ENCODE assay signal across 8 cellular contexts in genomic region chr19:49362048-49362925, GRCh38. TPM values are rescaled to one million over a fixed set of nuclear protein-coding genes. Genes with fewer than 3 reads are reported as not detected.
A peak's percentile ranks its signal among the peaks of the same experiment; 100 is the strongest.
DNase-seq lines count a peak whose midpoint lies in the region; ATAC-seq and TF ChIP-seq lines count a peak whose summit lies in the region.

TSS of gene TEAD2 (minus strand) at chr19:49362416. CDS start at chr19:49360075, 2,341 bp downstream.

- no peaks in the 10 kb centered on the region for H3K27me3 Mint-ChIP-seq in progenitor cell of endocrine pancreas

- H3K36me3 Mint-ChIP-seq in progenitor cell of endocrine pancreas (ENCODE audit: insufficient read depth): peaks cover 10% of the 10 kb centered on the region

- peaks cover 0 to 31% (median 0%) of the 10 kb centered on the region in 7 donors for H3K27me3 ChIP-seq in heart right ventricle

- H3K4me3 Mint-ChIP-seq in progenitor cell of endocrine pancreas (ENCODE audit: low read depth): no peak within 1 kb of the TSS

- intact Hi-C loops in heart right ventricle (cut with DNase I): loop anchor here in 3 of 10 donors (2.0 to 5.0 kb wide), 3 partner anchors 23 to 490 kb away; partner anchors contain the start of gene PPP1R15A (in 1 of the 3)

- peak; percentile 64 for DNase-seq in ACHN
- DNase-seq in HS-27A (ENCODE audit: low read depth): peak; percentile 30
- peak; percentile 84 to 90 for DNase-seq in heart right ventricle
- peak; percentile 61 for DNase-seq in progenitor cell of endocrine pancreas (ENCODE audit: low spot score, unreplicated experiment)
- no peak for DNase-seq in NCI-H2196 (lab: John Stamatoyannopoulos, UW; ENCODE audit: unreplicated experiment)

- ATAC-seq in heart right ventricle: peak; percentile 39 to 82 (median 74)
- ATAC-seq in HG03045 (IDR thresholded peaks at IDR 0.05; ENCODE audit: unreplicated experiment): no peak
- ATAC-seq in GM21529 (IDR thresholded peaks at IDR 0.05; ENCODE audit: unreplicated experiment): no peak

- peaks cover 0 to 33% (median 14%) of the 10 kb centered on the region in 9 donors for H3K4me1 ChIP-seq in heart right ventricle

- H3K9me3 ChIP-seq in heart right ventricle: no peaks in the 10 kb centered on the region

- H3K36me3 ChIP-seq in heart right ventricle: peaks cover 0 to 25% (median 10%) of the 10 kb centered on the region in 9 donors

- H3K27ac ChIP-seq in adipose tissue (ENCODE audit: low read depth, low read length): peak within 1 kb of the TSS; percentile 42
- H3K27ac ChIP-seq in heart right ventricle: peak within 1 kb of the TSS; percentile 91 to 99 (median 96)

- no peaks in the 10 kb centered on the region for H3K9me3 Mint-ChIP-seq in progenitor cell of endocrine pancreas (ENCODE audit: low read depth)

- WGBS in adipose tissue, 3 donors: 1 to 2% (median 1%) methylated on average over 51 to 52 of the region's 52 CpGs
- 0 to 1% methylated on average over 52 of the region's 52 CpGs for WGBS in heart right ventricle, 2 donors

- in situ Hi-C loops in ACHN (cut with HindIII; ENCODE audit: low pct_ligation_motif_present, low pct_unique_long_range_greater_than_20kb, low sequenced_read_pairs): no loop called here

- H3K27ac Mint-ChIP-seq in progenitor cell of endocrine pancreas: no peak within 1 kb of the TSS

- H3K4me3 ChIP-seq in heart right ventricle: peak within 1 kb of the TSS; percentile 65 to 97 (median 82)

- peaks cover 9% of the 10 kb centered on the region for H3K4me1 Mint-ChIP-seq in progenitor cell of endocrine pancreas (ENCODE audit: low read depth)

- no peak for TF ChIP-seq CTCF in heart right ventricle (IDR thresholded peaks at IDR 0.05)
- TF ChIP-seq CTCF in progenitor cell of endocrine pancreas (IDR thresholded peaks at IDR 0.05; ENCODE audit: unreplicated experiment): no peak

RNA-seq across cellular contexts. Expression of gene TEAD2, which starts in this region (rescaled TPM):
- polyA plus RNA-seq in adipose tissue (10 to 100 TPM; 19.3 to 37.7 (median 34.0) TPM), heart right ventricle (10 to 100 TPM; 43.5 to 50.5 TPM)
- total RNA-seq in heart right ventricle (10 to 100 TPM; 34.1 to 67.8 (median 45.1) TPM), progenitor cell of endocrine pancreas (226 and 235 TPM in 2 replicates)

Comparison
In these comparisons a context has a peak if more than half of its experiments do, and no peak if none do; other contexts are left out.
1. ATAC-seq: peak in heart right ventricle (8 of 8); none in HG03045 (single experiment) and GM21529 (single experiment).